ENCODE assay signal across 1 cellular context in the genomic region with DNA sequence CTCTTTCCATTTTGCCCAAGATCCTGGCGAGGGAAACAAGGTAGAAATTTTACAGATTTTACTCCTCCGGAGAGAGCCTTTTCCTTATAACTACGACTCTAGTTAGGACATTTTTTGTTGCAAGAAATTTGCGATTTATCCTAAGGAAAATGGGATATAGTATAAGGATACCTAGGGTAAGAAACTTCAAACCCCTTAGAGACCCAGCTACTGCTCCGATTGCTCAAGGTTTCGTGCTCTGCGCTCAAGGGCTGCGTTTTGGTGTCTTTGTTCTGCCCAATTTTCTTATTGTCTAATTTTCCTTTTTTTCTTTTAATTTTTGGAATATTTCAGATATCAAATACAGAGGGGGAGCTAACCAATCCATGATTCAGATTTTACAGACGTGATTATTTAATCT.
TF ChIP-seq lines count a peak whose summit lies in the region.

No MANE protein-coding gene starts in this region.

TF ChIP-seq in GM23338, 12 proteins besides CTCF, POLR2A, EP300 and RAD21 (continued from another document):
- TF ChIP-seq, protein P1, sequence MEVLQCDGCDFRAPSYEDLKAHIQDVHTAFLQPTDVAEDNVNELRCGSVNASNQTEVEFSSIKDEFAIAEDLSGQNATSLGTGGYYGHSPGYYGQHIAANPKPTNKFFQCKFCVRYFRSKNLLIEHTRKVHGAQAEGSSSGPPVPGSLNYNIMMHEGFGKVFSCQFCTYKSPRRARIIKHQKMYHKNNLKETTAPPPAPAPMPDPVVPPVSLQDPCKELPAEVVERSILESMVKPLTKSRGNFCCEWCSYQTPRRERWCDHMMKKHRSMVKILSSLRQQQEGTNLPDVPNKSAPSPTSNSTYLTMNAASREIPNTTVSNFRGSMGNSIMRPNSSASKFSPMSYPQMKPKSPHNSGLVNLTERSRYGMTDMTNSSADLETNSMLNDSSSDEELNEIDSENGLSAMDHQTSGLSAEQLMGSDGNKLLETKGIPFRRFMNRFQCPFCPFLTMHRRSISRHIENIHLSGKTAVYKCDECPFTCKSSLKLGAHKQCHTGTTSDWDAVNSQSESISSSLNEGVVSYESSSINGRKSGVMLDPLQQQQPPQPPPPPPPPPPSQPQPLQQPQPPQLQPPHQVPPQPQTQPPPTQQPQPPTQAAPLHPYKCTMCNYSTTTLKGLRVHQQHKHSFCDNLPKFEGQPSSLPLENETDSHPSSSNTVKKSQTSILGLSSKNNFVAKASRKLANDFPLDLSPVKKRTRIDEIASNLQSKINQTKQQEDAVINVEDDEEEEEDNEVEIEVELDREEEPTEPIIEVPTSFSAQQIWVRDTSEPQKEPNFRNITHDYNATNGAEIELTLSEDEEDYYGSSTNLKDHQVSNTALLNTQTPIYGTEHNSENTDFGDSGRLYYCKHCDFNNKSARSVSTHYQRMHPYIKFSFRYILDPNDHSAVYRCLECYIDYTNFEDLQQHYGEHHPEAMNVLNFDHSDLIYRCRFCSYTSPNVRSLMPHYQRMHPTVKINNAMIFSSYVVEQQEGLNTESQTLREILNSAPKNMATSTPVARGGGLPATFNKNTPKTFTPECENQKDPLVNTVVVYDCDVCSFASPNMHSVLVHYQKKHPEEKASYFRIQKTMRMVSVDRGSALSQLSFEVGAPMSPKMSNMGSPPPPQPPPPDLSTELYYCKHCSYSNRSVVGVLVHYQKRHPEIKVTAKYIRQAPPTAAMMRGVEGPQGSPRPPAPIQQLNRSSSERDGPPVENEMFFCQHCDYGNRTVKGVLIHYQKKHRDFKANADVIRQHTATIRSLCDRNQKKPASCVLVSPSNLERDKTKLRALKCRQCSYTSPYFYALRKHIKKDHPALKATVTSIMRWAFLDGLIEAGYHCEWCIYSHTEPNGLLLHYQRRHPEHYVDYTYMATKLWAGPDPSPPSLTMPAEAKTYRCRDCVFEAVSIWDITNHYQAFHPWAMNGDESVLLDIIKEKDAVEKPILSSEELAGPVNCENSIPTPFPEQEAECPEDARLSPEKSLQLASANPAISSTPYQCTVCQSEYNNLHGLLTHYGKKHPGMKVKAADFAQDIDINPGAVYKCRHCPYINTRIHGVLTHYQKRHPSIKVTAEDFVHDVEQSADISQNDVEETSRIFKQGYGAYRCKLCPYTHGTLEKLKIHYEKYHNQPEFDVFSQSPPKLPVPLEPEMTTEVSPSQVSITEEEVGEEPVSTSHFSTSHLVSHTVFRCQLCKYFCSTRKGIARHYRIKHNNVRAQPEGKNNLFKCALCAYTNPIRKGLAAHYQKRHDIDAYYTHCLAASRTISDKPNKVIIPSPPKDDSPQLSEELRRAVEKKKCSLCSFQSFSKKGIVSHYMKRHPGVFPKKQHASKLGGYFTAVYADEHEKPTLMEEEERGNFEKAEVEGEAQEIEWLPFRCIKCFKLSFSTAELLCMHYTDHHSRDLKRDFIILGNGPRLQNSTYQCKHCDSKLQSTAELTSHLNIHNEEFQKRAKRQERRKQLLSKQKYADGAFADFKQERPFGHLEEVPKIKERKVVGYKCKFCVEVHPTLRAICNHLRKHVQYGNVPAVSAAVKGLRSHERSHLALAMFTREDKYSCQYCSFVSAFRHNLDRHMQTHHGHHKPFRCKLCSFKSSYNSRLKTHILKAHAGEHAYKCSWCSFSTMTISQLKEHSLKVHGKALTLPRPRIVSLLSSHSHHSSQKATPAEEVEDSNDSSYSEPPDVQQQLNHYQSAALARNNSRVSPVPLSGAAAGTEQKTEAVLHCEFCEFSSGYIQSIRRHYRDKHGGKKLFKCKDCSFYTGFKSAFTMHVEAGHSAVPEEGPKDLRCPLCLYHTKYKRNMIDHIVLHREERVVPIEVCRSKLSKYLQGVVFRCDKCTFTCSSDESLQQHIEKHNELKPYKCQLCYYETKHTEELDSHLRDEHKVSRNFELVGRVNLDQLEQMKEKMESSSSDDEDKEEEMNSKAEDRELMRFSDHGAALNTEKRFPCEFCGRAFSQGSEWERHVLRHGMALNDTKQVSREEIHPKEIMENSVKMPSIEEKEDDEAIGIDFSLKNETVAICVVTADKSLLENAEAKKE (CRISPR knock-in tag; IDR thresholded peaks at IDR 0.05) = no peak
